ENCODE assay signal across 7 cellular contexts in genomic region chr5:147949711-147950573, GRCh38. TPM values are rescaled to one million over a fixed set of nuclear protein-coding genes. Genes with fewer than 3 reads are reported as not detected.
A peak's percentile ranks its signal among the peaks of the same experiment; 100 is the strongest.
DNase-seq lines count a peak whose midpoint lies in the region; ATAC-seq and TF ChIP-seq lines count a peak whose summit lies in the region.

No MANE protein-coding gene starts in this region.

- intact Hi-C loops in activated CD4-positive, alpha-beta T cell treated with anti-CD3 and anti-CD28 coated beads for 36 hours (cut with DNase I, micrococcal nuclease) = loop anchor here (1.0 to 10.0 kb wide), 4 partner anchors 171 to 782 kb away; no protein-coding TSS in a partner anchor

- no peak for TF ChIP-seq POLR2A in upper lobe of left lung (IDR thresholded peaks at IDR 0.05)

- H3K9me2 ChIP-seq in hepatocyte (replicated peaks; ENCODE audit: insufficient read depth) = no peaks in the 10 kb centered on the region

- H2AFZ ChIP-seq in hepatocyte = peak overlapping the region; percentile 24

- DNase-seq in GM12864 (ENCODE audit: low read depth) (no peak), H7 (peak; percentile 51), NAMALWA (ENCODE audit: low spot score) (peak; percentile 60), WERI-Rb-1 (no peak), hepatocyte (ENCODE audit: low spot score) (peak; percentile 66), upper lobe of left lung (no peak)
- no peak for DNase-seq in activated CD4-positive, alpha-beta T cell treated with anti-CD3 and anti-CD28 coated beads for 36 hours

- no peaks in the 10 kb centered on the region for H3K9me3 Mint-ChIP-seq in activated CD4-positive, alpha-beta T cell treated with anti-CD3 and anti-CD28 coated beads for 36 hours (ENCODE audit: low read depth)

- H3K27me3 Mint-ChIP-seq in activated CD4-positive, alpha-beta T cell treated with anti-CD3 and anti-CD28 coated beads for 36 hours = peaks cover 6% of the 10 kb centered on the region

- no peaks in the 10 kb centered on the region for H3K36me3 Mint-ChIP-seq in activated CD4-positive, alpha-beta T cell treated with anti-CD3 and anti-CD28 coated beads for 36 hours (ENCODE audit: low read depth)

- WGBS in hepatocyte (ENCODE audit: low lambda C conversion rate, missing lambda C conversion rate) = 47% methylated on average over 2 of the region's 2 CpGs
- WGBS in upper lobe of left lung, 2 donors = 59 to 78% methylated on average over 2 of the region's 2 CpGs

- no peak overlapping the region for H3K4me2 ChIP-seq in hepatocyte

- H3K27ac ChIP-seq in WERI-Rb-1 = no peak overlapping the region
- H3K27ac ChIP-seq in hepatocyte = no peak overlapping the region
- H3K27ac ChIP-seq in upper lobe of left lung = no peak overlapping the region

- H3K36me3 ChIP-seq in H7 (replicated peaks; ENCODE audit: control insufficient read depth, insufficient read depth, low read length) = no peaks in the 10 kb centered on the region
- H3K36me3 ChIP-seq in WERI-Rb-1 = no peaks in the 10 kb centered on the region
- no peaks in the 10 kb centered on the region for H3K36me3 ChIP-seq in hepatocyte (replicated peaks; ENCODE audit: insufficient read depth, low read depth)
- H3K36me3 ChIP-seq in upper lobe of left lung = no peaks in the 10 kb centered on the region

- CTCF ChIA-PET in activated CD4-positive, alpha-beta T cell treated with anti-CD3 and anti-CD28 coated beads for 36 hours (lab: Charles Lee) = interaction anchor here (1.0 to 1.6 kb wide), 2 partner anchors 781 to 783 kb away, joined by 3 to 5 read pairs; no protein-coding TSS in a partner anchor

- TF ChIP-seq EP300 in upper lobe of left lung (IDR thresholded peaks at IDR 0.05) = no peak

- H3K4me1 ChIP-seq in hepatocyte (ENCODE audit: insufficient read depth) = no peaks in the 10 kb centered on the region
- H3K4me1 ChIP-seq in upper lobe of left lung = no peaks in the 10 kb centered on the region

- no peaks in the 10 kb centered on the region for H4K20me1 ChIP-seq in hepatocyte (ENCODE audit: insufficient read depth, poor library complexity, severe bottlenecking)

- H3K4me3 Mint-ChIP-seq in activated CD4-positive, alpha-beta T cell treated with anti-CD3 and anti-CD28 coated beads for 36 hours = no peak overlapping the region

- ATAC-seq in upper lobe of left lung (ENCODE audit: low FRiP score in 2 of 2) = peak in 1 of 2 donors; percentile 55
- ATAC-seq in activated CD4-positive, alpha-beta T cell treated with anti-CD3 and anti-CD28 coated beads for 36 hours = no peak

- H3K4me3 ChIP-seq in GM12864 (ENCODE audit: low read depth, low read length) (no peak overlapping the region), H7 (ENCODE audit: insufficient read depth, low read depth, low read length) (no peak overlapping the region), WERI-Rb-1 (ENCODE audit: low read depth, low read length) (no peak overlapping the region), hepatocyte (no peak overlapping the region), upper lobe of left lung (no peak overlapping the region)

- H3K27ac Mint-ChIP-seq in activated CD4-positive, alpha-beta T cell treated with anti-CD3 and anti-CD28 coated beads for 36 hours = no peak overlapping the region

- H3K9me3 ChIP-seq in WERI-Rb-1 (ENCODE audit: severe bottlenecking) (no peaks in the 10 kb centered on the region), hepatocyte (ENCODE audit: low read depth) (no peaks in the 10 kb centered on the region), upper lobe of left lung (no peaks in the 10 kb centered on the region)

- POLR2A ChIA-PET in activated CD4-positive, alpha-beta T cell treated with anti-CD3 and anti-CD28 coated beads for 36 hours (lab: Charles Lee) = no interaction called here

- TF ChIP-seq CTCF in GM12864 (IDR thresholded peaks at IDR 0.05; ENCODE audit: low read depth, low read length, missing control alignments) (peak; percentile 60), WERI-Rb-1 (IDR thresholded peaks at IDR 0.05; ENCODE audit: low read depth, low read length) (peak; percentile 38), hepatocyte (IDR thresholded peaks at IDR 0.05; ENCODE audit: poor library complexity) (peak; percentile 78), upper lobe of left lung (IDR thresholded peaks at IDR 0.05) (peak; percentile 49 to 77 (median 66))

- no peaks in the 10 kb centered on the region for H3K27me3 ChIP-seq in H7 (ENCODE audit: control insufficient read depth, insufficient read depth, low read length)
- no peaks in the 10 kb centered on the region for H3K27me3 ChIP-seq in WERI-Rb-1 (ENCODE audit: insufficient read depth, low read depth, severe bottlenecking)
- no peaks in the 10 kb centered on the region for H3K27me3 ChIP-seq in hepatocyte
- no peaks in the 10 kb centered on the region for H3K27me3 ChIP-seq in upper lobe of left lung

- H3K79me2 ChIP-seq in hepatocyte = peaks cover 4% of the 10 kb centered on the region

- H3K4me1 Mint-ChIP-seq in activated CD4-positive, alpha-beta T cell treated with anti-CD3 and anti-CD28 coated beads for 36 hours = no peaks in the 10 kb centered on the region

RNA-seq across cellular contexts. Expression of gene C5orf46, which starts 43.6 kb away (rescaled TPM):
- total RNA-seq in H7 (2014; rRNA removed; shearing (Covaris generic)) = not detected in 2 replicates
- total RNA-seq in hepatocyte = not detected in 2 replicates
- polyA plus RNA-seq in hepatocyte = 0.99 and 2.7 TPM in 2 replicates
- not detected for total RNA-seq in upper lobe of left lung
- total RNA-seq in activated CD4-positive, alpha-beta T cell treated with anti-CD3 and anti-CD28 coated beads for 36 hours = not detected

Comparison
In these comparisons a context has a peak if more than half of its experiments do, and no peak if none do; other contexts are left out.
1. DNase-seq: peak in H7 (single experiment), NAMALWA (single experiment) and hepatocyte (single experiment); none in GM12864 (single experiment), WERI-Rb-1 (single experiment), upper lobe of left lung (0 of 2) and activated CD4-positive, alpha-beta T cell treated with anti-CD3 and anti-CD28 coated beads for 36 hours (single experiment).
2. Peak in every context shown above with its lines, with median percentiles within 50 percentile points of each other: CTCF ChIP-seq.